In the genomic region with DNA sequence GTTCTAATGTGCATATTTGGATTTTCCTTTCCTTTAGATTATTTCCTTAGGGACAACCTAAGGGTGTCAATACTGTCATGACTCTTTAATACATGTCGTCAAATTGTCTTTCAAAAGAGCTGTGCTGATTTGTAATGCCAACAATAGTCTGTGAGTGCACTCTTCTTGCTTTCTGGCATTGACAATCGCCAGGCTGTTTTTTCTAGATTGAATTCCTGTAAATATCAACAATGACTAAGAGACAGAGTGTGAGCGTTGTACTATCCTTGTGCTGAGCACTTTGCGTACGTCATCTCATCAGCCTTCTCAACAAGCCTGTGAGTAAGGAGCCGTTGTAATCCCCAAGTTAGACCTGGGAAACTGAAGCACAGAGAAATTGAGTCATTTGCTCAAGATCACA, we compare ENCODE assay signal across 10 cellular contexts.
"Had no signal": no experiment of that assay in that cellular context is flagged by ENCODE, and none has a peak within 500 bp of the region (broad histone marks: within the 10 kb centered on the region; RNA-seq: fewer than 3 reads in every experiment).

No MANE protein-coding gene starts in this region.

- H3K27me3 ChIP-seq: neural progenitor cell, pancreas, tibial nerve, vagina had no signal

- H3K4me3 Mint-ChIP-seq: activated naive CD8-positive, alpha-beta T cell; neural progenitor cell; T-helper 1 cell treated with Interleukin-12 subunit alpha and Interleukin-12 subunit beta and Interleukin-4 antibody, amounts not matched to agents 30 μg/mL and 1 μg/mL, for 36 hours had no signal

- ATAC-seq: pancreas had no signal

- H2AFZ ChIP-seq: neural progenitor cell had no signal

- H3K9ac ChIP-seq: neural progenitor cell had no signal

- H3K27ac ChIP-seq: neural progenitor cell, pancreas, skin epidermis, tibial nerve, vagina had no signal

- H3K4me2 ChIP-seq: neural progenitor cell had no signal

- FAIRE-seq: pancreas had no signal

- H3K9me3 ChIP-seq: pancreas, vagina had no signal

- H3K36me3 ChIP-seq: neural progenitor cell, pancreas, tibial nerve, vagina had no signal

- H3K4me1 ChIP-seq: pancreas, tibial nerve, vagina had no signal

- H3K27ac Mint-ChIP-seq: activated naive CD8-positive, alpha-beta T cell; neural progenitor cell; T-helper 1 cell treated with Interleukin-12 subunit alpha and Interleukin-12 subunit beta and Interleukin-4 antibody, amounts not matched to agents 30 μg/mL and 1 μg/mL, for 36 hours had no signal

- H3K4me3 ChIP-seq: neural progenitor cell, pancreas, skin epidermis, tibial nerve, vagina had no signal

- DNase-seq: activated CD4-positive, alpha-beta T cell treated with anti-CD3 and anti-CD28 coated beads, Interleukin-2, amount 50 U/mL, for 1 hour; activated effector memory CD4-positive, alpha-beta T cell treated with Interleukin-2 at 50 U/mL for 16 hours; pancreas; retina had no signal

- H3K27me3 Mint-ChIP-seq: activated naive CD8-positive, alpha-beta T cell had no signal
